ENCODE assay signal across 1 cellular context in the genomic region with DNA sequence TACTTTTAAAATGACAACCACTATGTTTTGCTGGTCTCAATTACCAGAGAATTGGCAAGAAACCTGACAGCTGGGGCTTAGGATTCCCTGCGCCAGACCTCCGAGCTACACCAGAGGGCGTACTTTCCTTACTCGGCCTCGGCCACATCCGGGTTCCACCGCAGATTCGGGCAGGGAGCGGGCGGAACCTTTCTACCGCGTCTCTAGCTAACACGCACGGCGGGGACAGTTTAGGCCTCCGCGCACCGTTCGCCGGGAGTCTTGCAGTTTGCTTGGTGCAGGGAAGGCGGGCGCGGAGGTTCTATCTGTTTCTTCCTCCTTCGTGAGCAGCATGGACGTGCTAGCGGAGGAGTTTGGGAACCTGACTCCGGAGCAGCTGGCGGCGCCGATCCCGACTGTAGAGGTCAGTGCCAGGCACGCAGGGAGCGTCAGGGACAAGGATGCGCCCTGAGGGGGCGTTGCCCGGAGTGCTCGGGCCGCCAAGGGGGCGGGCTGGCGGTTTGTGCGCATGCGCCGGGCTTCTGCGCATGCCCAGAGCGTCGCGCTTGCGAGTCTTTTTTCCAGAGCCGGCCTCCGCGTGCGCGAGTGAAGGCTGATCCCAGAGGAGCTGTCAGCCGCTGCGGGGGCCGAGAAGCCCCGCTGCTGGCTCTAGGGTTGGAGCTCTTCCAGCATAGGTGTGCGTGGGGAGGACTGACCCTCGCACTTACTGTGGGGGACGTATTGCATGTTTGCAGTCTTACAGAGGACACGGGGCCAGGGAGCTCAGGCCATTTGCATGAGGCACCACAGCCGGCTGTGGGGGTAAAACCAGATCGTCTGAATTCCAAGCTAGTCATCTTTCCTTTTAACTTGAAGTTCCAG.
TF ChIP-seq lines count a peak whose summit lies in the region.

Gene POLR3B (plus strand): TSS at position 200 of the 861 bp plus-strand sequence. CDS start 132 bp downstream, at position 332.

TF ChIP-seq in GM12878, 131 proteins besides CTCF, POLR2A, EP300 and RAD21 (continued from another document and continues in another):
- TF ChIP-seq, protein P1, sequence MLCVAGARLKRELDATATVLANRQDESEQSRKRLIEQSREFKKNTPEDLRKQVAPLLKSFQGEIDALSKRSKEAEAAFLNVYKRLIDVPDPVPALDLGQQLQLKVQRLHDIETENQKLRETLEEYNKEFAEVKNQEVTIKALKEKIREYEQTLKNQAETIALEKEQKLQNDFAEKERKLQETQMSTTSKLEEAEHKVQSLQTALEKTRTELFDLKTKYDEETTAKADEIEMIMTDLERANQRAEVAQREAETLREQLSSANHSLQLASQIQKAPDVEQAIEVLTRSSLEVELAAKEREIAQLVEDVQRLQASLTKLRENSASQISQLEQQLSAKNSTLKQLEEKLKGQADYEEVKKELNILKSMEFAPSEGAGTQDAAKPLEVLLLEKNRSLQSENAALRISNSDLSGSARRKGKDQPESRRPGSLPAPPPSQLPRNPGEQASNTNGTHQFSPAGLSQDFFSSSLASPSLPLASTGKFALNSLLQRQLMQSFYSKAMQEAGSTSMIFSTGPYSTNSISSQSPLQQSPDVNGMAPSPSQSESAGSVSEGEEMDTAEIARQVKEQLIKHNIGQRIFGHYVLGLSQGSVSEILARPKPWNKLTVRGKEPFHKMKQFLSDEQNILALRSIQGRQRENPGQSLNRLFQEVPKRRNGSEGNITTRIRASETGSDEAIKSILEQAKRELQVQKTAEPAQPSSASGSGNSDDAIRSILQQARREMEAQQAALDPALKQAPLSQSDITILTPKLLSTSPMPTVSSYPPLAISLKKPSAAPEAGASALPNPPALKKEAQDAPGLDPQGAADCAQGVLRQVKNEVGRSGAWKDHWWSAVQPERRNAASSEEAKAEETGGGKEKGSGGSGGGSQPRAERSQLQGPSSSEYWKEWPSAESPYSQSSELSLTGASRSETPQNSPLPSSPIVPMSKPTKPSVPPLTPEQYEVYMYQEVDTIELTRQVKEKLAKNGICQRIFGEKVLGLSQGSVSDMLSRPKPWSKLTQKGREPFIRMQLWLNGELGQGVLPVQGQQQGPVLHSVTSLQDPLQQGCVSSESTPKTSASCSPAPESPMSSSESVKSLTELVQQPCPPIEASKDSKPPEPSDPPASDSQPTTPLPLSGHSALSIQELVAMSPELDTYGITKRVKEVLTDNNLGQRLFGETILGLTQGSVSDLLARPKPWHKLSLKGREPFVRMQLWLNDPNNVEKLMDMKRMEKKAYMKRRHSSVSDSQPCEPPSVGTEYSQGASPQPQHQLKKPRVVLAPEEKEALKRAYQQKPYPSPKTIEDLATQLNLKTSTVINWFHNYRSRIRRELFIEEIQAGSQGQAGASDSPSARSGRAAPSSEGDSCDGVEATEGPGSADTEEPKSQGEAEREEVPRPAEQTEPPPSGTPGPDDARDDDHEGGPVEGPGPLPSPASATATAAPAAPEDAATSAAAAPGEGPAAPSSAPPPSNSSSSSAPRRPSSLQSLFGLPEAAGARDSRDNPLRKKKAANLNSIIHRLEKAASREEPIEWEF (IDR thresholded peaks at IDR 0.05; ENCODE audit: insufficient replicate concordance, low read depth, low read length) = no peak
- TF ChIP-seq SUZ12 (IDR thresholded peaks at IDR 0.05; ENCODE audit: unreplicated experiment) (no peak), NFYA (IDR thresholded peaks at IDR 0.05; ENCODE audit: borderline replicate concordance, low read depth, low read length) (no peak), FOXK2 (IDR thresholded peaks at IDR 0.05) (no peak; the same call in 1 of the 2 replicates), ZNF24 (IDR thresholded peaks at IDR 0.05) (peak; percentile 74), BACH1 (IDR thresholded peaks at IDR 0.05; ENCODE audit: borderline replicate concordance) (0 out of 2 replicates have a peak, but pooled peaks have one; percentile 23), SP1 (IDR thresholded peaks at IDR 0.05; ENCODE audit: low read depth, low read length) (peak; percentile 63), MXI1 (IDR thresholded peaks at IDR 0.05; ENCODE audit: low read depth, low read length) (peak; percentile 94), RUNX3 (IDR thresholded peaks at IDR 0.05; ENCODE audit: low read length) (peak; percentile 97), STAT3 (IDR thresholded peaks at IDR 0.05; ENCODE audit: low read depth, low read length) (no peak), ATF3 (IDR thresholded peaks at IDR 0.05; ENCODE audit: borderline replicate concordance, extremely low read depth, low read depth, low read length) (no peak), HDAC2 (IDR thresholded peaks at IDR 0.05) (no peak), RBBP5 (conservative IDR thresholded peaks at IDR 0.05) (no peak), CREM (IDR thresholded peaks at IDR 0.05; ENCODE audit: low read depth) (peak; percentile 89), SMC3 (IDR thresholded peaks at IDR 0.05; ENCODE audit: borderline replicate concordance, low read length) (peak; percentile 84), ASH2L (IDR thresholded peaks at IDR 0.05; ENCODE audit: borderline replicate concordance, low read depth) (peak; percentile 92; the same call in 1 of the 2 replicates), HCFC1 (IDR thresholded peaks at IDR 0.05; ENCODE audit: low read length) (peak; percentile 78), RCOR1 (conservative IDR thresholded peaks at IDR 0.05; ENCODE audit: low read depth, low read length) (peak; percentile 88; the same call in 1 of the 2 replicates), NFXL1 (IDR thresholded peaks at IDR 0.05; ENCODE audit: borderline replicate concordance) (no peak), TCF7 (IDR thresholded peaks at IDR 0.05; ENCODE audit: borderline replicate concordance) (0 out of 2 replicates have a peak, but pooled peaks have one; percentile 5), MEF2A (IDR thresholded peaks at IDR 0.05; ENCODE audit: insufficient read depth, low read depth, low read length) (peak; percentile 63; the same call in 1 of the 2 replicates), STAT1 (conservative IDR thresholded peaks at IDR 0.05) (peak; percentile 56; the same call in 1 of the 2 replicates), FOXM1 (IDR thresholded peaks at IDR 0.05; ENCODE audit: low read depth, low read length) (no peak), NR2C2 (IDR thresholded peaks at IDR 0.05; ENCODE audit: borderline replicate concordance, control insufficient read depth, insufficient read length, low read depth) (no peak), NKRF (conservative IDR thresholded peaks at IDR 0.05) (peak; percentile 89), ZZZ3 (IDR thresholded peaks at IDR 0.05; ENCODE audit: control insufficient read depth, insufficient read length, low read depth) (no peak), E2F4 (IDR thresholded peaks at IDR 0.05; ENCODE audit: low read depth, low read length) (peak; percentile 57), PAX8 (IDR thresholded peaks at IDR 0.05) (no peak), PML (IDR thresholded peaks at IDR 0.05; ENCODE audit: low read length) (peak; percentile 88), ZNF217 (IDR thresholded peaks at IDR 0.05) (peak; percentile 39; the same call in 1 of the 2 replicates), JUND (IDR thresholded peaks at IDR 0.05; ENCODE audit: low read depth, low read length) (peak; percentile 46; the same call in 1 of the 2 replicates), IKZF2 (IDR thresholded peaks at IDR 0.05) (peak in 1 of 2 experiments; percentile 84)
- TF ChIP-seq, protein P2, sequence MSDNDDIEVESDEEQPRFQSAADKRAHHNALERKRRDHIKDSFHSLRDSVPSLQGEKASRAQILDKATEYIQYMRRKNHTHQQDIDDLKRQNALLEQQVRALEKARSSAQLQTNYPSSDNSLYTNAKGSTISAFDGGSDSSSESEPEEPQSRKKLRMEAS (IDR thresholded peaks at IDR 0.05; ENCODE audit: low read depth, low read length) = peak; percentile 81
- TF ChIP-seq, protein P3, sequence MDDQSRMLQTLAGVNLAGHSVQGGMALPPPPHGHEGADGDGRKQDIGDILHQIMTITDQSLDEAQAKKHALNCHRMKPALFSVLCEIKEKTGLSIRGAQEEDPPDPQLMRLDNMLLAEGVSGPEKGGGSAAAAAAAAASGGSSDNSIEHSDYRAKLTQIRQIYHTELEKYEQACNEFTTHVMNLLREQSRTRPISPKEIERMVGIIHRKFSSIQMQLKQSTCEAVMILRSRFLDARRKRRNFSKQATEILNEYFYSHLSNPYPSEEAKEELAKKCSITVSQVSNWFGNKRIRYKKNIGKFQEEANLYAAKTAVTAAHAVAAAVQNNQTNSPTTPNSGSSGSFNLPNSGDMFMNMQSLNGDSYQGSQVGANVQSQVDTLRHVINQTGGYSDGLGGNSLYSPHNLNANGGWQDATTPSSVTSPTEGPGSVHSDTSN (IDR thresholded peaks at IDR 0.05; ENCODE audit: insufficient replicate concordance, low read depth, low read length) = no peak
- TF ChIP-seq, protein P4, sequence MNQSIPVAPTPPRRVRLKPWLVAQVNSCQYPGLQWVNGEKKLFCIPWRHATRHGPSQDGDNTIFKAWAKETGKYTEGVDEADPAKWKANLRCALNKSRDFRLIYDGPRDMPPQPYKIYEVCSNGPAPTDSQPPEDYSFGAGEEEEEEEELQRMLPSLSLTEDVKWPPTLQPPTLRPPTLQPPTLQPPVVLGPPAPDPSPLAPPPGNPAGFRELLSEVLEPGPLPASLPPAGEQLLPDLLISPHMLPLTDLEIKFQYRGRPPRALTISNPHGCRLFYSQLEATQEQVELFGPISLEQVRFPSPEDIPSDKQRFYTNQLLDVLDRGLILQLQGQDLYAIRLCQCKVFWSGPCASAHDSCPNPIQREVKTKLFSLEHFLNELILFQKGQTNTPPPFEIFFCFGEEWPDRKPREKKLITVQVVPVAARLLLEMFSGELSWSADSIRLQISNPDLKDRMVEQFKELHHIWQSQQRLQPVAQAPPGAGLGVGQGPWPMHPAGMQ (IDR thresholded peaks at IDR 0.05; ENCODE audit: borderline replicate concordance) = peak; percentile 49; the same call in 1 of the 2 replicates
- TF ChIP-seq, protein P5, sequence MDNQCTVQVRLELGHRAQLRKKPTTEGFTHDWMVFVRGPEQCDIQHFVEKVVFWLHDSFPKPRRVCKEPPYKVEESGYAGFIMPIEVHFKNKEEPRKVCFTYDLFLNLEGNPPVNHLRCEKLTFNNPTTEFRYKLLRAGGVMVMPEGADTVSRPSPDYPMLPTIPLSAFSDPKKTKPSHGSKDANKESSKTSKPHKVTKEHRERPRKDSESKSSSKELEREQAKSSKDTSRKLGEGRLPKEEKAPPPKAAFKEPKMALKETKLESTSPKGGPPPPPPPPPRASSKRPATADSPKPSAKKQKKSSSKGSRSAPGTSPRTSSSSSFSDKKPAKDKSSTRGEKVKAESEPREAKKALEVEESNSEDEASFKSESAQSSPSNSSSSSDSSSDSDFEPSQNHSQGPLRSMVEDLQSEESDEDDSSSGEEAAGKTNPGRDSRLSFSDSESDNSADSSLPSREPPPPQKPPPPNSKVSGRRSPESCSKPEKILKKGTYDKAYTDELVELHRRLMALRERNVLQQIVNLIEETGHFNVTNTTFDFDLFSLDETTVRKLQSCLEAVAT (IDR thresholded peaks at IDR 0.05) = peak; percentile 86
- TF ChIP-seq, protein P6, sequence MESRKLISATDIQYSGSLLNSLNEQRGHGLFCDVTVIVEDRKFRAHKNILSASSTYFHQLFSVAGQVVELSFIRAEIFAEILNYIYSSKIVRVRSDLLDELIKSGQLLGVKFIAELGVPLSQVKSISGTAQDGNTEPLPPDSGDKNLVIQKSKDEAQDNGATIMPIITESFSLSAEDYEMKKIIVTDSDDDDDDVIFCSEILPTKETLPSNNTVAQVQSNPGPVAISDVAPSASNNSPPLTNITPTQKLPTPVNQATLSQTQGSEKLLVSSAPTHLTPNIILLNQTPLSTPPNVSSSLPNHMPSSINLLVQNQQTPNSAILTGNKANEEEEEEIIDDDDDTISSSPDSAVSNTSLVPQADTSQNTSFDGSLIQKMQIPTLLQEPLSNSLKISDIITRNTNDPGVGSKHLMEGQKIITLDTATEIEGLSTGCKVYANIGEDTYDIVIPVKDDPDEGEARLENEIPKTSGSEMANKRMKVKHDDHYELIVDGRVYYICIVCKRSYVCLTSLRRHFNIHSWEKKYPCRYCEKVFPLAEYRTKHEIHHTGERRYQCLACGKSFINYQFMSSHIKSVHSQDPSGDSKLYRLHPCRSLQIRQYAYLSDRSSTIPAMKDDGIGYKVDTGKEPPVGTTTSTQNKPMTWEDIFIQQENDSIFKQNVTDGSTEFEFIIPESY (IDR thresholded peaks at IDR 0.05) = peak; percentile 73
- TF ChIP-seq, protein P7, sequence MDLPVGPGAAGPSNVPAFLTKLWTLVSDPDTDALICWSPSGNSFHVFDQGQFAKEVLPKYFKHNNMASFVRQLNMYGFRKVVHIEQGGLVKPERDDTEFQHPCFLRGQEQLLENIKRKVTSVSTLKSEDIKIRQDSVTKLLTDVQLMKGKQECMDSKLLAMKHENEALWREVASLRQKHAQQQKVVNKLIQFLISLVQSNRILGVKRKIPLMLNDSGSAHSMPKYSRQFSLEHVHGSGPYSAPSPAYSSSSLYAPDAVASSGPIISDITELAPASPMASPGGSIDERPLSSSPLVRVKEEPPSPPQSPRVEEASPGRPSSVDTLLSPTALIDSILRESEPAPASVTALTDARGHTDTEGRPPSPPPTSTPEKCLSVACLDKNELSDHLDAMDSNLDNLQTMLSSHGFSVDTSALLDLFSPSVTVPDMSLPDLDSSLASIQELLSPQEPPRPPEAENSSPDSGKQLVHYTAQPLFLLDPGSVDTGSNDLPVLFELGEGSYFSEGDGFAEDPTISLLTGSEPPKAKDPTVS (IDR thresholded peaks at IDR 0.05; ENCODE audit: low read depth, low read length) = peak; percentile 52; the same call in 1 of the 2 replicates
